In genomic region chr1:43551396-43551888, GRCh38 we compare ENCODE assay signal across 1 cellular context.
TF ChIP-seq lines count a peak whose summit lies in the region.

No MANE protein-coding gene starts in this region.

TF ChIP-seq in WTC11, 78 proteins besides CTCF, POLR2A, EP300 and RAD21 (continued from another document):
- no peak for TF ChIP-seq ARID4B (CRISPR knock-in tag; IDR thresholded peaks at IDR 0.05; ENCODE audit: borderline replicate concordance)
TF ChIP-seq in WTC11: peak in this region for 0.
